ENCODE assay signal across 25 cellular contexts in the genomic region with DNA sequence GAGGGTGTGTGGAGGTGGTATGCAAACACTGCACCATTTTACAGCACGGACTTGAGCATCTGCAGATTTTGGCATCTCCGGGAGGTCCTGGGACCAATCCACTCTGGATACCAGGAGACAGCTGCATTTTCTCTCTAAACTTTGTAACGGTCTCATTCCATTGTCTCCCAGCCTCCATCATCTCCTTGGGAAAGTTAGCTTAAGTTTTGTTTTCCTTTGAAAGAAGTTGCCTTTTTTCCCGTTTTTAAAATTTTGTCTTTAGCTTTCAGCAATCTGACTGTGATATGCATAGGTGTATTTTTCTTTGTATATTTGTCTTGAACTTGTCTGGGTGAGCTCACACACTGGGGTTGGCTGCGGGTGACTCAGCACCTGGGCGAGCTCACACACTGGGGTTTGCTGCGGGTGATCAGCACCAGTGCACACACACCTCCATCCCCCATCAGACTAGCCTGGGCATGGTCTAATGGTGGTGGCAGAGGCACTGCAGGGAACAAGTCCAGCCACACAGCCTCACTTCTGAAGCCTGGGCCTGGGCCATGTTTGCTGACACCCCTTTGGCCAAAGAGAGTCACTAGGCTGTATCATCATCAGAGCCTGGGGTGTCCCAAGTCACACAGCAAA. TPM values are rescaled to one million over a fixed set of nuclear protein-coding genes. Genes with fewer than 3 reads are reported as not detected.
DNase-seq lines count a peak whose midpoint lies in the region; ATAC-seq, FAIRE-seq and TF ChIP-seq lines count a peak whose summit lies in the region.
"Had no signal": no experiment of that assay in that cellular context is flagged by ENCODE, and none has a peak within 500 bp of the region (broad histone marks: within the 10 kb centered on the region; RNA-seq: fewer than 3 reads in every experiment).

No MANE protein-coding gene starts in this region.

- ATAC-seq in lower lobe of right lung (no peak), GM18909 (IDR thresholded peaks at IDR 0.05; ENCODE audit: poor library complexity, unreplicated experiment) (no peak)
- ATAC-seq: activated CD8-positive, alpha-beta T cell treated with anti-CD3 and anti-CD28 coated beads for 36 hours; HCT116 had no signal

- no peak overlapping the region for H2AFZ ChIP-seq in endothelial cell of umbilical vein (ENCODE audit: low read depth, low read length)

- FAIRE-seq in H54 (lab: Jason Lieb, UNC) (no peak), endothelial cell of umbilical vein (lab: Jason Lieb, UNC) (peak; percentile 15)
- FAIRE-seq: GM12891, HTR-8/SVneo had no signal

- H3K9me3 ChIP-seq in endothelial cell of umbilical vein (replicated peaks; ENCODE audit: control insufficient read depth, insufficient read depth, low read length) (no peaks in the 10 kb centered on the region), lower lobe of right lung (no peaks in the 10 kb centered on the region), WERI-Rb-1 (ENCODE audit: severe bottlenecking) (peaks cover 5% of the 10 kb centered on the region)
- H3K9me3 ChIP-seq: esophagus muscularis mucosa had no signal

- H3K27ac ChIP-seq in endothelial cell of umbilical vein (ENCODE audit: insufficient read depth, low read depth, low read length) (no peak overlapping the region), lower lobe of right lung (no peak overlapping the region), WERI-Rb-1 (no peak overlapping the region)
- H3K27ac ChIP-seq: cardiac muscle cell, dorsolateral prefrontal cortex, esophagus muscularis mucosa had no signal

- dilution Hi-C loops in endothelial cell of umbilical vein (cut with MboI; ENCODE audit: extremely low pct_ligation_motif_present, low sequenced_read_pairs), result no loop called here

- H3K4me2 ChIP-seq in endothelial cell of umbilical vein (ENCODE audit: insufficient read depth, low read length), result no peak overlapping the region
- H3K4me2 ChIP-seq: smooth muscle cell had no signal

- CTCF ChIA-PET in endothelial cell of umbilical vein (lab: Charles Lee) (interaction anchor here (1.1 to 2.8 kb wide), 5 partner anchors 9 to 64 kb away, joined by 3 to 7 read pairs (median 5); no protein-coding TSS in a partner anchor), HEK293T (lab: Yijun Ruan, JAX) (no interaction called here)

- DNase-seq in H54 (ENCODE audit: insufficient read length, low spot score) (peak; percentile 72), NCI-H226 (peak; percentile 47), endothelial cell of umbilical vein (ENCODE audit: low read depth, low spot score) (no peak), lower lobe of right lung (peak; percentile 24), HEK293T (ENCODE audit: extremely low spot score) (no peak), WERI-Rb-1 (no peak), NCI-H128 (lab: John Stamatoyannopoulos, UW; ENCODE audit: unreplicated experiment) (no peak)
- DNase-seq: activated CD4-positive, CD25-positive, alpha-beta regulatory T cell; activated CD8-positive, alpha-beta T cell treated with anti-CD3 and anti-CD28 coated beads for 36 hours; activated T-cell treated with anti-CD3 and anti-CD28 coated beads, Interleukin-2, amount 50 U/mL, for 48 hours; dorsolateral prefrontal cortex; GDM1; natural killer cell; NCI-H187; NCI-H446; SHP77 treated with DMSO at 0.1 percent for 48 hours; stimulated activated CD4-positive, alpha-beta T cell treated with anti-CD3 and anti-CD28 coated beads, Interleukin-4, amount 100 ng/mL, for 24 hours; T-helper 1 cell had no signal

- POLR2A ChIA-PET in endothelial cell of umbilical vein (lab: Charles Lee) (no interaction called here), HEK293T (lab: Yijun Ruan, JAX) (no interaction called here)

- H3K4me1 ChIP-seq in endothelial cell of umbilical vein (ENCODE audit: control insufficient read depth, extremely low read depth, insufficient read depth, low read length) (peaks cover under 1% of the 10 kb centered on the region), lower lobe of right lung (no peaks in the 10 kb centered on the region)

- H3K79me2 ChIP-seq in endothelial cell of umbilical vein (ENCODE audit: control insufficient read depth, insufficient read depth, low read length), result no peaks in the 10 kb centered on the region

- intact Hi-C loops in endothelial cell of umbilical vein (cut with micrococcal nuclease) (no loop called here), lower lobe of right lung (cut with DNase I) (no loop called here)

- H4K20me1 ChIP-seq in endothelial cell of umbilical vein (replicated peaks; ENCODE audit: control insufficient read depth, extremely low read depth, insufficient read depth, low read length), result no peaks in the 10 kb centered on the region

- TF ChIP-seq CTCF in endothelial cell of umbilical vein (IDR thresholded peaks at IDR 0.05; ENCODE audit: extremely low read depth in 1 of 2, insufficient read depth in 1 of 2, low read depth in 1 of 2, low read length in 2 of 2) (no peak), lower lobe of right lung (IDR thresholded peaks at IDR 0.05) (no peak), WERI-Rb-1 (IDR thresholded peaks at IDR 0.05; ENCODE audit: low read depth, low read length) (no peak)

- H3K27me3 ChIP-seq in endothelial cell of umbilical vein (ENCODE audit: control insufficient read depth in 2 of 2, insufficient read depth in 2 of 2, low read length in 2 of 2), result peaks cover 0 to 1% of the 10 kb centered on the region in 2 experiments
- H3K27me3 ChIP-seq in lower lobe of right lung (ENCODE audit: low read depth), result no peaks in the 10 kb centered on the region
- no peaks in the 10 kb centered on the region for H3K27me3 ChIP-seq in WERI-Rb-1 (ENCODE audit: insufficient read depth, low read depth, severe bottlenecking)
- H3K27me3 ChIP-seq: cardiac muscle cell, esophagus muscularis mucosa had no signal

- no TSS peak for BruUV-seq in endothelial cell of umbilical vein (replicated peaks; lab: Mats Ljungman, UMichigan)

- H3K4me3 ChIP-seq in endothelial cell of umbilical vein (replicated peaks in 1 of 3; ENCODE audit: insufficient read depth in 1 of 3, low read depth in 1 of 3, low read length in 3 of 3), result no peak overlapping the region
- H3K4me3 ChIP-seq in lower lobe of right lung, result no peak overlapping the region
- no peak overlapping the region for H3K4me3 ChIP-seq in WERI-Rb-1 (ENCODE audit: low read depth, low read length)
- H3K4me3 ChIP-seq: cardiac muscle cell, dorsolateral prefrontal cortex, esophagus muscularis mucosa, smooth muscle cell had no signal

- H3K9ac ChIP-seq in endothelial cell of umbilical vein (replicated peaks; ENCODE audit: extremely low read depth, insufficient read depth, low read length), result no peak overlapping the region

- H3K36me3 ChIP-seq in endothelial cell of umbilical vein (ENCODE audit: control insufficient read depth in 2 of 2, extremely low read depth in 1 of 2, insufficient read depth in 2 of 2, low read length in 2 of 2) (no peaks in the 10 kb centered on the region), lower lobe of right lung (no peaks in the 10 kb centered on the region), WERI-Rb-1 (no peaks in the 10 kb centered on the region)
- H3K36me3 ChIP-seq: cardiac muscle cell, esophagus muscularis mucosa had no signal

- no peaks in the 10 kb centered on the region for H3K9me1 ChIP-seq in endothelial cell of umbilical vein (replicated peaks; ENCODE audit: control insufficient read depth, extremely low read depth, insufficient read depth, low read length)

- TF ChIP-seq POLR2A in H54 (IDR thresholded peaks at IDR 0.05; ENCODE audit: low read depth, low read length) (no peak), endothelial cell of umbilical vein (IDR thresholded peaks at IDR 0.05; ENCODE audit: low read depth, low read length) (no peak)

TF ChIP-seq in endothelial cell of umbilical vein, 7 proteins besides CTCF, POLR2A, EP300 and RAD21:
- no peak for TF ChIP-seq POLR2AphosphoS5 (IDR thresholded peaks at IDR 0.05; ENCODE audit: insufficient read depth, low read depth, low read length)
- no peak for TF ChIP-seq JUN (IDR thresholded peaks at IDR 0.05; ENCODE audit: borderline replicate concordance, insufficient read depth, insufficient read length, low read depth)
- no peak for TF ChIP-seq FOS (IDR thresholded peaks at IDR 0.05; ENCODE audit: borderline replicate concordance, insufficient read depth, low read length)
- no peak for TF ChIP-seq GATA2 (IDR thresholded peaks at IDR 0.05; ENCODE audit: insufficient read depth, insufficient read length, low read depth, low read length)
- TF ChIP-seq, protein P1, sequence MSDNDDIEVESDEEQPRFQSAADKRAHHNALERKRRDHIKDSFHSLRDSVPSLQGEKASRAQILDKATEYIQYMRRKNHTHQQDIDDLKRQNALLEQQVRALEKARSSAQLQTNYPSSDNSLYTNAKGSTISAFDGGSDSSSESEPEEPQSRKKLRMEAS (IDR thresholded peaks at IDR 0.05; ENCODE audit: insufficient read depth, insufficient read length), result no peak
- TF ChIP-seq EZH2 (IDR thresholded peaks at IDR 0.05; ENCODE audit: borderline replicate concordance, low read depth, low read length, severe bottlenecking), result no peak
- TF ChIP-seq MYC (IDR thresholded peaks at IDR 0.05; ENCODE audit: low read depth, low read length), result no peak

TF ChIP-seq in HEK293T, 16 proteins besides CTCF, POLR2A, EP300 and RAD21 (continues in another document):
- TF ChIP-seq ARNT (IDR thresholded peaks at IDR 0.05), result no peak
- TF ChIP-seq, protein P2, sequence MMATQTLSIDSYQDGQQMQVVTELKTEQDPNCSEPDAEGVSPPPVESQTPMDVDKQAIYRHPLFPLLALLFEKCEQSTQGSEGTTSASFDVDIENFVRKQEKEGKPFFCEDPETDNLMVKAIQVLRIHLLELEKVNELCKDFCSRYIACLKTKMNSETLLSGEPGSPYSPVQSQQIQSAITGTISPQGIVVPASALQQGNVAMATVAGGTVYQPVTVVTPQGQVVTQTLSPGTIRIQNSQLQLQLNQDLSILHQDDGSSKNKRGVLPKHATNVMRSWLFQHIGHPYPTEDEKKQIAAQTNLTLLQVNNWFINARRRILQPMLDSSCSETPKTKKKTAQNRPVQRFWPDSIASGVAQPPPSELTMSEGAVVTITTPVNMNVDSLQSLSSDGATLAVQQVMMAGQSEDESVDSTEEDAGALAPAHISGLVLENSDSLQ (IDR thresholded peaks at IDR 0.05), result no peak
- TF ChIP-seq LEF1 (IDR thresholded peaks at IDR 0.05; ENCODE audit: borderline replicate concordance), result no peak
- no peak for TF ChIP-seq FOXK2 (IDR thresholded peaks at IDR 0.05)
- no peak for TF ChIP-seq TARDBP (IDR thresholded peaks at IDR 0.05)
- no peak for TF ChIP-seq HDGF (IDR thresholded peaks at IDR 0.05; ENCODE audit: borderline replicate concordance)
- no peak for TF ChIP-seq SP1 (IDR thresholded peaks at IDR 0.05)
- no peak for TF ChIP-seq FOXA1 (IDR thresholded peaks at IDR 0.05)

RNA-seq across cellular contexts. Expression of a gene that starts 32.1 kb away (rescaled TPM):
- total RNA-seq in endothelial cell of umbilical vein (252 and 274 TPM in 2 replicates), lower lobe of right lung (45.1 TPM)
- polyA plus RNA-seq in endothelial cell of umbilical vein, result 198 and 296 TPM in 2 replicates
- 141 and 210 TPM in 2 replicates for polyA plus RNA-seq in endothelial cell of umbilical vein (2011; cell fraction: cytosol; rRNA removed)
- polyA plus RNA-seq in endothelial cell of umbilical vein (2011; cell fraction: nucleus; rRNA removed), result 261 and 289 TPM in 2 replicates
- polyA plus RNA-seq in endothelial cell of umbilical vein (2012), result 99.3 and 197 TPM in 2 replicates
- polyA minus RNA-seq in endothelial cell of umbilical vein, result 51.4 and 59.0 TPM in 2 replicates
- polyA minus RNA-seq in endothelial cell of umbilical vein (2011; cell fraction: cytosol; rRNA and poly(A)+ RNA removed), result not detected
- 37.0 and 65.1 TPM in 2 replicates for polyA minus RNA-seq in endothelial cell of umbilical vein (2011; cell fraction: nucleus; rRNA and poly(A)+ RNA removed)

Comparison
In these comparisons a context has a peak if more than half of its experiments do, and no peak if none do; other contexts are left out.
1. DNase-seq: peak in H54 (single experiment), NCI-H226 (single experiment) and lower lobe of right lung (single experiment); none in endothelial cell of umbilical vein (single experiment), HEK293T (single experiment), WERI-Rb-1 (single experiment) and NCI-H128 (single experiment).